ENCODE assay signal across 24 cellular contexts in the genomic region with DNA sequence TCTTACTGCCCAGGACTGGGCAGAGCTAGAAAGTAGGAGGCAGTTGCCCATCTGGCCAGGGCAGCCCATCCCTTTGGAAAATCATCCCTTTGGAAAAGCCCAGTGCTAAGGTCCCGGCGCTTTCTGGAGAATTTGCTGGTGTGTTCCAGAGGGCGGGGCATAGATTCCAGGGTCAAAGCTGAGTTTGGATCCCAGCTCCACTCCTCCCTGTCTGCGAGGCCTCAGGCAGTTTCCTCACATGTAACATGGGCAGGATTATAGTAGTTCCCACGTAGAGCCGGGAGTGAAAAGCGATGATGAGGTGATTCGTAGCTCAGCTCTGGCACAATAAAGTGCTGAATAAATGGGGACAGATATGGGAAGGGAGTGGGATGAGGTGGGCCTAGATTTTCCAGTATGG. TPM values are rescaled to one million over a fixed set of nuclear protein-coding genes. Genes with fewer than 3 reads are reported as not detected.
DNase-seq lines count a peak whose midpoint lies in the region; ATAC-seq and TF ChIP-seq lines count a peak whose summit lies in the region.
"Had no signal": no experiment of that assay in that cellular context is flagged by ENCODE, and none has a peak within 500 bp of the region (broad histone marks: within the 10 kb centered on the region; RNA-seq: fewer than 3 reads in every experiment).

No MANE protein-coding gene starts in this region.

- peaks cover 10% of the 10 kb centered on the region for H3K36me3 Mint-ChIP-seq in glutamatergic neuron (ENCODE audit: unreplicated experiment)
- no peaks in the 10 kb centered on the region for H3K36me3 Mint-ChIP-seq in activated naive CD4-positive, alpha-beta T cell treated with anti-CD3 and anti-CD28 coated beads, Interleukin-2, amount 50 U/mL, for 72 hours

- peak overlapping the region; percentile 30 for H3K4me3 Mint-ChIP-seq in glutamatergic neuron (ENCODE audit: unreplicated experiment)
- H3K4me3 Mint-ChIP-seq: activated CD4-positive, alpha-beta T cell treated with anti-CD3 and anti-CD28 coated beads, Interleukin-2, amount 10 ng/mL, durations not matched to agents 7 days and 5 days; activated naive CD4-positive, alpha-beta T cell treated with anti-CD3 and anti-CD28 coated beads, Interleukin-2, amount 50 U/mL, for 24 hours; CD4-positive, alpha-beta T cell had no signal

- H3K9ac ChIP-seq in adipocyte (ENCODE audit: low read length), result peak overlapping the region; percentile 37

- no peak overlapping the region for H3K4me3 ChIP-seq in adipocyte (ENCODE audit: low read length)
- H3K4me3 ChIP-seq: A549, coronary artery, ovary, SJCRH30, smooth muscle cell, tibial nerve had no signal

- no peaks in the 10 kb centered on the region for H3K36me3 ChIP-seq in adipocyte (ENCODE audit: control insufficient read depth, insufficient read depth, low read length, severe bottlenecking)
- H3K36me3 ChIP-seq: ovary, SJCRH30 had no signal

- peaks cover 42% of the 10 kb centered on the region for H3K4me1 ChIP-seq in adipocyte (ENCODE audit: control insufficient read depth, insufficient read depth, low read length)
- H3K4me1 ChIP-seq: A549, foreskin keratinocyte had no signal

- ATAC-seq in sciatic nerve, result peak; percentile 25
- ATAC-seq in activated naive CD4-positive, alpha-beta T cell treated with anti-CD3 and anti-CD28 coated beads, Interleukin-2, amount 50 U/mL, for 72 hours, result no peak
- ATAC-seq: foreskin keratinocyte had no signal

- peaks cover 8% of the 10 kb centered on the region for H3K27me3 Mint-ChIP-seq in glutamatergic neuron (ENCODE audit: unreplicated experiment)
- H3K27me3 Mint-ChIP-seq: activated CD4-positive, alpha-beta T cell treated with anti-CD3 and anti-CD28 coated beads, Interleukin-2, amount 10 ng/mL, durations not matched to agents 7 days and 5 days; activated naive CD4-positive, alpha-beta T cell treated with anti-CD3 and anti-CD28 coated beads, Interleukin-2, amount 50 U/mL, for 24 hours; CD4-positive, alpha-beta T cell had no signal

- peaks cover 10% of the 10 kb centered on the region for H3K27me3 ChIP-seq in adipocyte (replicated peaks; ENCODE audit: control insufficient read depth, insufficient read depth, low read length)
- H3K27me3 ChIP-seq: ovary, SJCRH30, tibial nerve had no signal

- peak; percentile 47 for DNase-seq in GM03348 (ENCODE audit: low spot score)
- no peak for DNase-seq in adipocyte (ENCODE audit: low read depth)
- no peak for DNase-seq in glutamatergic neuron
- no peak for DNase-seq in sciatic nerve (ENCODE audit: low spot score)
- no peak for DNase-seq in activated naive CD4-positive, alpha-beta T cell treated with anti-CD3 and anti-CD28 coated beads, Interleukin-2, amount 50 U/mL, for 72 hours (ENCODE audit: low spot score in 2 of 2)
- DNase-seq in NCI-H69 (lab: John Stamatoyannopoulos, UW), result no peak
- no peak for DNase-seq in H4 (ENCODE audit: low spot score)
- DNase-seq in dermis blood vessel endothelial cell, result no peak
- DNase-seq: foreskin keratinocyte, NCI-H1436, NCI-H2081 treated with DMSO at 0.1 percent for 48 hours, SW 1271, T1000 had no signal

- TF ChIP-seq CTCF in glutamatergic neuron (IDR thresholded peaks at IDR 0.05; ENCODE audit: partially characterized antibody, unreplicated experiment), result no peak

- intact Hi-C loops in sciatic nerve (cut with DNase I), result loop anchor here (10.0 kb wide), 1 partner anchor 158 kb away; no protein-coding TSS in a partner anchor

- H3K27ac Mint-ChIP-seq in glutamatergic neuron (ENCODE audit: unreplicated experiment), result no peak overlapping the region
- H3K27ac Mint-ChIP-seq in activated naive CD4-positive, alpha-beta T cell treated with anti-CD3 and anti-CD28 coated beads, Interleukin-2, amount 50 U/mL, for 72 hours, result no peak overlapping the region
- H3K27ac Mint-ChIP-seq: activated CD4-positive, alpha-beta T cell treated with anti-CD3 and anti-CD28 coated beads, Interleukin-2, amount 10 ng/mL, durations not matched to agents 7 days and 5 days; activated naive CD4-positive, alpha-beta T cell treated with anti-CD3 and anti-CD28 coated beads, Interleukin-2, amount 50 U/mL, for 24 hours; CD4-positive, alpha-beta T cell had no signal

- peaks cover 2% of the 10 kb centered on the region for H3K9me3 Mint-ChIP-seq in glutamatergic neuron (ENCODE audit: unreplicated experiment)
- no peaks in the 10 kb centered on the region for H3K9me3 Mint-ChIP-seq in activated naive CD4-positive, alpha-beta T cell treated with anti-CD3 and anti-CD28 coated beads, Interleukin-2, amount 50 U/mL, for 72 hours
- H3K9me3 Mint-ChIP-seq: activated CD4-positive, alpha-beta T cell treated with anti-CD3 and anti-CD28 coated beads, Interleukin-2, amount 10 ng/mL, durations not matched to agents 7 days and 5 days; activated naive CD4-positive, alpha-beta T cell treated with anti-CD3 and anti-CD28 coated beads, Interleukin-2, amount 50 U/mL, for 24 hours; CD4-positive, alpha-beta T cell had no signal

- peaks cover 21% of the 10 kb centered on the region for H3K4me1 Mint-ChIP-seq in glutamatergic neuron (ENCODE audit: low read depth, unreplicated experiment)

- no peaks in the 10 kb centered on the region for H3K9me3 ChIP-seq in adipocyte (ENCODE audit: control insufficient read depth, low read length)
- H3K9me3 ChIP-seq: A549, ovary, SJCRH30 had no signal

RNA-seq across cellular contexts. Expression of a gene that starts 31.4 kb away (rescaled TPM):
- 8.2 TPM for total RNA-seq in glutamatergic neuron (ENCODE audit: unreplicated experiment)
- total RNA-seq in sciatic nerve, result 0.98 TPM
- not detected for total RNA-seq in activated naive CD4-positive, alpha-beta T cell treated with anti-CD3 and anti-CD28 coated beads, Interleukin-2, amount 50 U/mL, for 72 hours
- total RNA-seq in H4 (2014; rRNA removed; shearing (Covaris generic)), result not detected in 2 replicates
- total RNA-seq in dermis blood vessel endothelial cell, result not detected in 2 replicates
- total RNA-seq: activated CD4-positive, alpha-beta T cell treated with anti-CD3 and anti-CD28 coated beads, Interleukin-2, amount 10 ng/mL, durations not matched to agents 7 days and 5 days; activated CD8-positive, alpha-beta memory T cell treated with anti-CD3 and anti-CD28 coated beads for 36 hours; bronchial epithelial cell; CD4-positive, alpha-beta T cell; foreskin keratinocyte had no signal

RNA-seq across cellular contexts. Expression of a gene that starts 47.2 kb away (rescaled TPM):
- total RNA-seq in glutamatergic neuron (ENCODE audit: unreplicated experiment) (43.2 TPM), sciatic nerve (24.9 TPM), dermis blood vessel endothelial cell (23.2 and 57.0 TPM in 2 replicates)
- 10 to 100 TPM; 32.0 to 34.3 TPM for total RNA-seq in activated naive CD4-positive, alpha-beta T cell treated with anti-CD3 and anti-CD28 coated beads, Interleukin-2, amount 50 U/mL, for 72 hours
- 56.5 and 67.8 TPM in 2 replicates for total RNA-seq in H4 (2014; rRNA removed; shearing (Covaris generic))

RNA-seq across cellular contexts. Expression of a gene that starts 47.4 kb away (rescaled TPM):
- 83.7 TPM for total RNA-seq in glutamatergic neuron (ENCODE audit: unreplicated experiment)
- 79.2 TPM for total RNA-seq in sciatic nerve
- total RNA-seq in activated naive CD4-positive, alpha-beta T cell treated with anti-CD3 and anti-CD28 coated beads, Interleukin-2, amount 50 U/mL, for 72 hours, result 100 to 1,000 TPM; 110 to 128 TPM
- 21.0 and 31.8 TPM in 2 replicates for total RNA-seq in H4 (2014; rRNA removed; shearing (Covaris generic))
- 16.7 and 22.2 TPM in 2 replicates for total RNA-seq in dermis blood vessel endothelial cell
